In the genomic region with DNA sequence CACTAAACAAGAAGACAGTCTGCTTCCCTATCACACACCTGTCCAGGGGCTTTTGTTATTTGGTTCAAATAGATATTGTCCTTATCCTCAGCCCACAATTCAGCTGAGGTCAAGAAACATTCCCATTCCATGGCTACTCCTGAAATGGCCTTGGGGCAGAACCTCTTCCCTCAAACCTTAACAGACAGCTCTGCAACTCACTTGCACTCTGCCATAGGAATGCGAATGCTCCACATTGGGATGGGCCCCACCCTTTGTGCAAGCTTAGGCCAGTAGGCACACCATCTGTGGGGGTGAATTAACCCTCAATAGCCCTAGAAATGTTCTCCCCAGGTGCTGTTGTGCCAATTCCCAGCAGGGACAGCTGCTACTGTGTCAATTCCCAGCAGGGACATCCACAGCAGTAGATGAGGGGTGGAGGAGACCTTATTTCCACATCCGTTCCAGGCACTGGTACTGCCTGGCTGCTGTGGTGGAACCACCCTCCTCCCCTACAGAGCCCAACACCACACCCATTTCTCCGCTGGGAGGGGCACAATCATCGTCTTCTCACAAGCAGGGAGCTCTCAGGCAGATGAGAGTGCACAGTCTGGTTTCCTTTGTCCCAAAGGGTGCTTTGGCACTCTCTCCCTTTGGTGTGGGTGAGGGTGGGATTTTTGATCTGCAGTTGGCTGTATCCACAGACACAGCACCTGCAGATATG, we compare ENCODE assay signal across 14 cellular contexts. TPM values are rescaled to one million over a fixed set of nuclear protein-coding genes. Genes with fewer than 3 reads are reported as not detected.
A peak's percentile ranks its signal among the peaks of the same experiment; 100 is the strongest.
DNase-seq lines count a peak whose midpoint lies in the region; ATAC-seq and TF ChIP-seq lines count a peak whose summit lies in the region.
"Had no signal": no experiment of that assay in that cellular context is flagged by ENCODE, and none has a peak within 500 bp of the region (broad histone marks: within the 10 kb centered on the region; RNA-seq: fewer than 3 reads in every experiment).

No MANE protein-coding gene starts in this region.

- H3K27ac ChIP-seq in CD8-positive, alpha-beta T cell (ENCODE audit: low read depth, low read length) = no peak overlapping the region
- H3K27ac ChIP-seq: left ventricle myocardium inferior, SK-N-MC, tibial artery had no signal

- no peaks in the 10 kb centered on the region for H3K9me3 ChIP-seq in CD8-positive, alpha-beta T cell (ENCODE audit: low read length)

- peak; percentile 52 for ATAC-seq in CD8-positive, alpha-beta T cell
- no peak for ATAC-seq in HG03469 (IDR thresholded peaks at IDR 0.05; ENCODE audit: unreplicated experiment)

- no peaks in the 10 kb centered on the region for H3K27me3 ChIP-seq in CD8-positive, alpha-beta T cell (ENCODE audit: insufficient read depth, low read length)
- H3K27me3 ChIP-seq: tibial artery had no signal

- H3K36me3 Mint-ChIP-seq in CD8-positive, alpha-beta T cell = no peaks in the 10 kb centered on the region
- H3K36me3 Mint-ChIP-seq in activated CD4-positive, alpha-beta T cell treated with anti-CD3 and anti-CD28 coated beads, Interleukin-2, amount 10 ng/mL, durations not matched to agents 7 days and 5 days (ENCODE audit: low read depth) = no peaks in the 10 kb centered on the region
- H3K36me3 Mint-ChIP-seq in progenitor cell of endocrine pancreas (ENCODE audit: insufficient read depth) = no peaks in the 10 kb centered on the region
- H3K36me3 Mint-ChIP-seq: natural killer cell had no signal

- no peak overlapping the region for H3K4me3 Mint-ChIP-seq in CD8-positive, alpha-beta T cell
- H3K4me3 Mint-ChIP-seq in activated CD4-positive, alpha-beta T cell treated with anti-CD3 and anti-CD28 coated beads, Interleukin-2, amount 10 ng/mL, durations not matched to agents 7 days and 5 days = no peak overlapping the region
- no peak overlapping the region for H3K4me3 Mint-ChIP-seq in progenitor cell of endocrine pancreas (ENCODE audit: low read depth)
- H3K4me3 Mint-ChIP-seq: activated T-cell treated with anti-CD3 and anti-CD28 coated beads, Interleukin-2, amount 50 U/mL, for 24 hours; CD4-positive, CD25-positive, alpha-beta regulatory T cell; natural killer cell had no signal

- TF ChIP-seq CTCF in CD8-positive, alpha-beta T cell (IDR thresholded peaks at IDR 0.05) = no peak
- TF ChIP-seq CTCF in GM12865 (IDR thresholded peaks at IDR 0.05; ENCODE audit: insufficient read depth, low read depth, low read length, missing control alignments) = no peak
- no peak for TF ChIP-seq CTCF in progenitor cell of endocrine pancreas (IDR thresholded peaks at IDR 0.05; ENCODE audit: unreplicated experiment)

- peaks cover 9% of the 10 kb centered on the region for H3K9me3 Mint-ChIP-seq in CD8-positive, alpha-beta T cell
- H3K9me3 Mint-ChIP-seq in activated CD4-positive, alpha-beta T cell treated with anti-CD3 and anti-CD28 coated beads, Interleukin-2, amount 10 ng/mL, durations not matched to agents 7 days and 5 days = peaks cover 13% of the 10 kb centered on the region
- H3K9me3 Mint-ChIP-seq in progenitor cell of endocrine pancreas (ENCODE audit: low read depth) = peaks cover 31% of the 10 kb centered on the region
- H3K9me3 Mint-ChIP-seq: natural killer cell had no signal

- no peak overlapping the region for H3K4me3 ChIP-seq in CD8-positive, alpha-beta T cell (ENCODE audit: low read depth, low read length)
- no peak overlapping the region for H3K4me3 ChIP-seq in GM12865 (ENCODE audit: low read depth, low read length)
- H3K4me3 ChIP-seq: left ventricle myocardium inferior, SK-N-MC, tibial artery had no signal

- no peaks in the 10 kb centered on the region for H3K36me3 ChIP-seq in CD8-positive, alpha-beta T cell (ENCODE audit: insufficient read depth, low read length)
- H3K36me3 ChIP-seq: left ventricle myocardium inferior, tibial artery had no signal

- H3K4me1 Mint-ChIP-seq in CD8-positive, alpha-beta T cell (ENCODE audit: low read depth) = no peaks in the 10 kb centered on the region
- H3K4me1 Mint-ChIP-seq in activated CD4-positive, alpha-beta T cell treated with anti-CD3 and anti-CD28 coated beads, Interleukin-2, amount 10 ng/mL, durations not matched to agents 7 days and 5 days = peaks cover 21% of the 10 kb centered on the region
- peaks cover under 1% of the 10 kb centered on the region for H3K4me1 Mint-ChIP-seq in progenitor cell of endocrine pancreas (ENCODE audit: low read depth)

- H3K27ac Mint-ChIP-seq in CD8-positive, alpha-beta T cell = no peak overlapping the region
- H3K27ac Mint-ChIP-seq in activated CD4-positive, alpha-beta T cell treated with anti-CD3 and anti-CD28 coated beads, Interleukin-2, amount 10 ng/mL, durations not matched to agents 7 days and 5 days = no peak overlapping the region
- no peak overlapping the region for H3K27ac Mint-ChIP-seq in progenitor cell of endocrine pancreas
- H3K27ac Mint-ChIP-seq: activated T-cell treated with anti-CD3 and anti-CD28 coated beads, Interleukin-2, amount 50 U/mL, for 24 hours; natural killer cell had no signal

- peaks cover 9% of the 10 kb centered on the region for H3K27me3 Mint-ChIP-seq in CD8-positive, alpha-beta T cell (ENCODE audit: low read depth)
- peaks cover 2% of the 10 kb centered on the region for H3K27me3 Mint-ChIP-seq in activated CD4-positive, alpha-beta T cell treated with anti-CD3 and anti-CD28 coated beads, Interleukin-2, amount 10 ng/mL, durations not matched to agents 7 days and 5 days
- H3K27me3 Mint-ChIP-seq in progenitor cell of endocrine pancreas = no peaks in the 10 kb centered on the region

- peak in 1 of 7 experiments; percentile 27 for DNase-seq in CD8-positive, alpha-beta T cell
- DNase-seq in GM12865 (ENCODE audit: low read depth) = peak; percentile 2
- peak; percentile 56 for DNase-seq in activated CD4-positive, alpha-beta T cell treated with anti-CD3 and anti-CD28 coated beads, Interleukin-2, amount 10 ng/mL, durations not matched to agents 7 days and 5 days
- peak; percentile 60 for DNase-seq in islet precursor cell
- DNase-seq in NCI-H510A treated with DMSO at 0.1 percent for 48 hours (lab: John Stamatoyannopoulos, UW) = no peak
- DNase-seq in progenitor cell of endocrine pancreas (ENCODE audit: low spot score, unreplicated experiment) = no peak
- DNase-seq: activated T-cell treated with anti-CD3 and anti-CD28 coated beads, Interleukin-2, amount 50 U/mL, for 24 hours; left ventricle myocardium inferior; natural killer cell; stimulated activated CD8-positive, alpha-beta memory T cell treated with anti-CD3 and anti-CD28 coated beads, Interleukin-4, amount 100 ng/mL, for 48 hours had no signal

- no peaks in the 10 kb centered on the region for H3K4me1 ChIP-seq in CD8-positive, alpha-beta T cell (ENCODE audit: insufficient read depth, low read length)
- H3K4me1 ChIP-seq: left ventricle myocardium inferior, tibial artery had no signal

- intact Hi-C loops in CD8-positive, alpha-beta T cell (cut with DNase I, micrococcal nuclease) = loop anchor here (2.0 to 5.0 kb wide), 2 partner anchors 43 to 49 kb away; partner anchors contain the start of gene GLIPR1 (in 1 of the 2)

- CTCF ChIA-PET in CD8-positive, alpha-beta T cell (lab: Charles Lee) = interaction anchor here (0.7 to 2.5 kb wide), 17 partner anchors 8 to 1611 kb away, joined by 3 to 38 read pairs (median 5); partner anchors contain the start of genes GLIPR1L1 and GLIPR1L2
- CTCF ChIA-PET in activated CD4-positive, alpha-beta T cell treated with anti-CD3 and anti-CD28 coated beads, Interleukin-2, amount 10 ng/mL, durations not matched to agents 7 days and 5 days (lab: Charles Lee) = interaction anchor here (1.9 kb wide), 1 partner anchor 10 kb away, joined by 11 read pairs; no protein-coding TSS in a partner anchor

- POLR2A ChIA-PET in CD8-positive, alpha-beta T cell (lab: Charles Lee) = interaction anchor here (0.6 kb wide), 1 partner anchor 42 kb away, joined by 3 read pairs; no protein-coding TSS in a partner anchor
- POLR2A ChIA-PET in activated CD4-positive, alpha-beta T cell treated with anti-CD3 and anti-CD28 coated beads, Interleukin-2, amount 10 ng/mL, durations not matched to agents 7 days and 5 days (lab: Charles Lee) = no interaction called here

RNA-seq across cellular contexts. Expression of gene GLIPR1, which starts 42.4 kb away (rescaled TPM):
- total RNA-seq in CD8-positive, alpha-beta T cell = 10 to 100 TPM; 20.8 to 23.1 TPM
- total RNA-seq in activated CD4-positive, alpha-beta T cell treated with anti-CD3 and anti-CD28 coated beads, Interleukin-2, amount 10 ng/mL, durations not matched to agents 7 days and 5 days = 10 to 100 TPM; 35.2 to 43.6 TPM
- total RNA-seq in progenitor cell of endocrine pancreas = 0.22 and 0.33 TPM in 2 replicates

RNA-seq across cellular contexts. Expression of gene GLIPR1L2, which starts 47.3 kb away (rescaled TPM):
- not detected for total RNA-seq in CD8-positive, alpha-beta T cell
- under 1 TPM; 0.30 to 0.75 TPM for total RNA-seq in activated CD4-positive, alpha-beta T cell treated with anti-CD3 and anti-CD28 coated beads, Interleukin-2, amount 10 ng/mL, durations not matched to agents 7 days and 5 days
- total RNA-seq in progenitor cell of endocrine pancreas = 0.29 and 0.64 TPM in 2 replicates

Comparison
In these comparisons a context has a peak if more than half of its experiments do, and no peak if none do; other contexts are left out.
1. DNase-seq: peak in GM12865 (single experiment), activated CD4-positive, alpha-beta T cell treated with anti-CD3 and anti-CD28 coated beads, Interleukin-2, amount 10 ng/mL, durations not matched to agents 7 days and 5 days (single experiment) and islet precursor cell (single experiment); none in NCI-H510A treated with DMSO at 0.1 percent for 48 hours (single experiment) and progenitor cell of endocrine pancreas (single experiment).
2. RNA of gene GLIPR1, which starts 42.4 kb away (total RNA-seq): 35.2 to 43.6 TPM in activated CD4-positive, alpha-beta T cell treated with anti-CD3 and anti-CD28 coated beads, Interleukin-2, amount 10 ng/mL, durations not matched to agents 7 days and 5 days and 20.8 to 23.1 TPM in CD8-positive, alpha-beta T cell; 0.22 to 0.33 TPM in progenitor cell of endocrine pancreas; every median in the first group is over 10 times any median in the second.